Comparison of ENCODE assay signal across 10 cellular contexts in the genomic region with DNA sequence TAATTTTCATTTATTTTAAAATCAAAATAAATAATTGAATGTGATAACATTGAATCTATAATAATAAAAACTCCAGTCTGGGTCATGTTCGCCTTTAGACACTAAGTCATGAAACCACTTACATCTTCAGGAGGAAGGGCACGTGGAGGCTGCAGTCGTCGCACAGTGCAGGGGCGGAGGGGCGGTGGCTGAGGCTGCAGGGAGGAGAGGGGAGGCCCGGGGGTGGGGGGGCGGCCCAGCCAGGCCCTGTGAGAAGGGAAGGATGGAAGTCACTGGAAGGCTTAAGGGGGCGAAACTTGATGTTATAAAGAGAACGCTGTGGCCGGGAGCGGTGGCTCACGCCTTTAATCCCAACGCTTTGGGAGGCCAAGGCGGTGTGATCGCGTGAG. TPM values are rescaled to one million over a fixed set of nuclear protein-coding genes. Genes with fewer than 3 reads are reported as not detected.
DNase-seq lines count a peak whose midpoint lies in the region; TF ChIP-seq lines count a peak whose summit lies in the region.
"Had no signal": no experiment of that assay in that cellular context is flagged by ENCODE, and none has a peak within 500 bp of the region (broad histone marks: within the 10 kb centered on the region; RNA-seq: fewer than 3 reads in every experiment).

No MANE protein-coding gene starts in this region.

- peak overlapping the region; percentile 54 for H3K4me3 Mint-ChIP-seq in neural crest cell

- no peak overlapping the region for H3K9ac ChIP-seq in colonic mucosa (ENCODE audit: low read depth in 2 of 2, low read length in 2 of 2)

- no peaks in the 10 kb centered on the region for H3K9me3 ChIP-seq in colonic mucosa

- peak overlapping the region; percentile 40 for H3K4me3 ChIP-seq in colonic mucosa

- H3K36me3 ChIP-seq in colonic mucosa: no peaks in the 10 kb centered on the region

- in situ Hi-C loops in KBM-7 (cut with MboI; ENCODE audit: low pct_unique_long_range_greater_than_20kb, low sequenced_read_pairs): no loop called here

- H3K27ac ChIP-seq in colonic mucosa: no peak overlapping the region

- intact Hi-C loops in colonic mucosa (cut with DNase I): no loop called here

- no peaks in the 10 kb centered on the region for H3K9me3 Mint-ChIP-seq in neural crest cell

- DNase-seq in stimulated activated CD4-positive, alpha-beta T cell treated with anti-CD3 and anti-CD28 coated beads, Interleukin-15, amount 100 ng/mL, for 24 hours: peak; percentile 18
- no peak for DNase-seq in stimulated activated CD4-positive, alpha-beta T cell treated with anti-CD3 and anti-CD28 coated beads, Interleukin-1b, Interleukin-23, amount 100 ng/mL, for 48 hours
- DNase-seq in colonic mucosa: no peak
- no peak for DNase-seq in neural crest cell (ENCODE audit: low read depth, low spot score)
- DNase-seq in T1000 (lab: John Stamatoyannopoulos, UW): no peak
- DNase-seq in activated gamma-delta T cell (lab: John Stamatoyannopoulos, UW): no peak
- DNase-seq in KBM-7: no peak
- no peak for DNase-seq in DMS79 (lab: John Stamatoyannopoulos, UW)
- DNase-seq: NCI-H69 had no signal

- H3K4me1 ChIP-seq in colonic mucosa: no peaks in the 10 kb centered on the region

- H3K27me3 Mint-ChIP-seq in neural crest cell (ENCODE audit: low read depth): peaks cover 22% of the 10 kb centered on the region

- TF ChIP-seq CTCF in colonic mucosa (IDR thresholded peaks at IDR 0.05): no peak
- no peak for TF ChIP-seq CTCF in neural crest cell (conservative IDR thresholded peaks at IDR 0.05)

- H3K27ac Mint-ChIP-seq in neural crest cell (ENCODE audit: unreplicated experiment): no peak overlapping the region
- H3K27ac Mint-ChIP-seq: CD4-positive, CD25-positive, alpha-beta regulatory T cell had no signal

- H3K27me3 ChIP-seq in colonic mucosa: peaks cover 4% of the 10 kb centered on the region

- H3K4me1 Mint-ChIP-seq in neural crest cell: peaks cover 22% of the 10 kb centered on the region

- no peaks in the 10 kb centered on the region for H3K36me3 Mint-ChIP-seq in neural crest cell (ENCODE audit: low read depth)
- H3K36me3 Mint-ChIP-seq: CD4-positive, CD25-positive, alpha-beta regulatory T cell had no signal

RNA-seq across cellular contexts. Expression of gene LATS2, which starts 14.9 kb away (rescaled TPM):
- total RNA-seq in colonic mucosa (10 to 100 TPM in 1 of 2 donors, 1 to 10 TPM in 1; 3.7 to 11.3 TPM), neural crest cell (22.9 and 26.2 TPM in 2 replicates)
